21 cellular contexts compared by ENCODE assay signal in genomic region chr7:112362053-112362650, GRCh38.
DNase-seq lines count a peak whose midpoint lies in the region; ATAC-seq, FAIRE-seq and TF ChIP-seq lines count a peak whose summit lies in the region.
"Had no signal": no experiment of that assay in that cellular context is flagged by ENCODE, and none has a peak within 500 bp of the region (broad histone marks: within the 10 kb centered on the region; RNA-seq: fewer than 3 reads in every experiment).

No MANE protein-coding gene starts in this region.

- no peak for TF ChIP-seq CTCF in left lung (IDR thresholded peaks at IDR 0.05)

- no peaks in the 10 kb centered on the region for H3K36me3 ChIP-seq in left lung
- H3K36me3 ChIP-seq in stomach smooth muscle (ENCODE audit: control insufficient read depth in 2 of 2, insufficient read depth in 2 of 2, low read length in 2 of 2), result no peaks in the 10 kb centered on the region
- H3K36me3 ChIP-seq: prostate gland, spleen, tibial artery had no signal

- no peak overlapping the region for H3K4me3 ChIP-seq in left lung
- peak overlapping the region in 1 of 2 donors; percentile 22 for H3K4me3 ChIP-seq in stomach smooth muscle (ENCODE audit: low read length in 2 of 2)
- H3K4me3 ChIP-seq: prostate gland, spleen, tibial artery had no signal

- H3K27me3 ChIP-seq in left lung (no peaks in the 10 kb centered on the region), stomach smooth muscle (ENCODE audit: control insufficient read depth in 1 of 2, insufficient read depth in 2 of 2, low read length in 2 of 2) (no peaks in the 10 kb centered on the region)
- H3K27me3 ChIP-seq: spleen, tibial artery had no signal

- H3K27ac ChIP-seq in left lung (peak overlapping the region; percentile 25 to 53), stomach smooth muscle (ENCODE audit: low read length) (peak overlapping the region; percentile 49)
- H3K27ac ChIP-seq: spleen, tibial artery had no signal

- H3K9ac ChIP-seq in stomach smooth muscle (ENCODE audit: low read length in 2 of 2), result no peak overlapping the region

- DNase-seq in NCI-H1436 (lab: John Stamatoyannopoulos, UW) (peak; percentile 45), NCI-H1436 treated with DMSO at 0.1 percent for 48 hours (lab: John Stamatoyannopoulos, UW) (no peak), NCI-H345 treated with DMSO at 0.1 percent for 48 hours (lab: John Stamatoyannopoulos, UW; ENCODE audit: unreplicated experiment) (peak; percentile 38), left lung (no peak), frontal cortex (ENCODE audit: low spot score in 2 of 2) (no peak)
- DNase-seq: activated naive CD8-positive, alpha-beta T cell treated with anti-CD3 and anti-CD28 coated beads for 36 hours; activated T-cell treated with anti-CD3 and anti-CD28 coated beads, Interleukin-2, amount 50 U/mL, for 1 hour; C1 segment of cervical spinal cord; caudate nucleus; DND-41; effector CD8-positive, alpha-beta T cell; hippocampal formation; kidney glomerular epithelial cell; NCI-H1048; spleen; tibial artery had no signal

- H3K9me3 ChIP-seq in left lung (no peaks in the 10 kb centered on the region), stomach smooth muscle (ENCODE audit: control insufficient read depth in 2 of 2, low read length in 2 of 2) (peaks cover 0 to 4% of the 10 kb centered on the region in 2 donors)
- H3K9me3 ChIP-seq: prostate gland had no signal

- no peak for FAIRE-seq in frontal cortex (lab: Jason Lieb, UNC)

- peaks cover 0 to 13% of the 10 kb centered on the region in 2 donors for H3K4me1 ChIP-seq in left lung
- peaks cover 16% of the 10 kb centered on the region for H3K4me1 ChIP-seq in stomach smooth muscle (ENCODE audit: control insufficient read depth, insufficient read depth, low read length)
- H3K4me1 ChIP-seq: prostate gland, spleen, tibial artery had no signal

- ATAC-seq in left lung (peak; percentile 72), HG03342 (IDR thresholded peaks at IDR 0.05; ENCODE audit: unreplicated experiment) (no peak), GM21576 (IDR thresholded peaks at IDR 0.05; ENCODE audit: unreplicated experiment) (no peak)
- ATAC-seq: stimulated activated effector memory CD8-positive, alpha-beta T cell treated with anti-CD3 and anti-CD28 coated beads, Interleukin-12 subunit alpha, Interleukin-12 subunit beta, amount 100 ng/mL, for 72 hours had no signal

- intact Hi-C loops in left lung (cut with DNase I), result no loop called here

Comparison
In these comparisons a context has a peak if more than half of its experiments do, and no peak if none do; other contexts are left out.
1. DNase-seq: peak in NCI-H1436 (single experiment) and NCI-H345 treated with DMSO at 0.1 percent for 48 hours (single experiment); none in NCI-H1436 treated with DMSO at 0.1 percent for 48 hours (single experiment), left lung (0 of 2) and frontal cortex (0 of 2).